In the genomic region with DNA sequence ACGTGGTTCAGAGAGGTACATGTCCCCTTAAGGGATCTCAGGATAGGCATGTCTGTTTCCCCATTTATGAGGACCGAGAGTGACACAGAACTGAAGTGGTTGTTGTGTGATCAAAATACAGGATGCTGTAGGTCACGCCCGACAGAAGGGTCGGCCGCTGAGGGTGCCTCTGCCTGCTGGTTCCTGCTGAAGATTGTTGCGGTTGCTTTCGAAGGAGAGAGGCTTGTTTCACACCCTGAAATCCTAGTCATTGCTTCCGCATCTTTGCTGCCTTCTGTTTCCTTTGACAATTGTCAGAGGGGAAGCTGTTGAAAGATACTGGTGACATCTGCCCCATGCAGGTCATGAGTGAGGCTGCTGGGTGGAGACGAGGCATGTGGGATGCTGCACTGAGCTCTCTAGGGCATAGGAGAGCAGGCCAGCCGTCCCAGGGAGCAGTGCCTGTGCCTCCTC, we compare ENCODE assay signal across 9 cellular contexts. TPM values are rescaled to one million over a fixed set of nuclear protein-coding genes. Genes with fewer than 3 reads are reported as not detected.
DNase-seq lines count a peak whose midpoint lies in the region; ATAC-seq lines count a peak whose summit lies in the region.
"Had no signal": no experiment of that assay in that cellular context is flagged by ENCODE, and none has a peak within 500 bp of the region (broad histone marks: within the 10 kb centered on the region; RNA-seq: fewer than 3 reads in every experiment).

No MANE protein-coding gene starts in this region.

- peak in 2 of 3 donors; percentile 67 to 92 for DNase-seq in CD4-positive, CD25-positive, alpha-beta regulatory T cell
- DNase-seq in T-helper 2 cell (peak in 4 of 5 experiments; percentile 33 to 97 (median 58)), NCI-H774 (lab: John Stamatoyannopoulos, UW) (no peak), DMS114 treated with DMSO at 0.1 percent for 48 hours (lab: John Stamatoyannopoulos, UW; ENCODE audit: unreplicated experiment) (no peak), putamen (ENCODE audit: low spot score) (no peak)
- peak; percentile 41 to 71 for DNase-seq in central memory CD8-positive, alpha-beta T cell (ENCODE audit: low spot score in 2 of 2)
- peak; percentile 77 for DNase-seq in stimulated activated CD4-positive, alpha-beta T cell treated with anti-CD3 and anti-CD28 coated beads, Interleukin-1b, Interleukin-23, amount 100 ng/mL, for 48 hours
- DNase-seq: DND-41 had no signal

- peaks cover 25 to 81% (median 47%) of the 10 kb centered on the region in 4 donors for H3K4me1 Mint-ChIP-seq in CD4-positive, CD25-positive, alpha-beta regulatory T cell
- peaks cover 75% of the 10 kb centered on the region for H3K4me1 Mint-ChIP-seq in central memory CD8-positive, alpha-beta T cell

- H3K27me3 Mint-ChIP-seq in CD4-positive, CD25-positive, alpha-beta regulatory T cell: no peaks in the 10 kb centered on the region
- H3K27me3 Mint-ChIP-seq in central memory CD8-positive, alpha-beta T cell: no peaks in the 10 kb centered on the region

- peak overlapping the region; percentile 64 for H3K27ac ChIP-seq in CD4-positive, CD25-positive, alpha-beta regulatory T cell (ENCODE audit: insufficient read depth, low read length, poor library complexity, severe bottlenecking)

- peak overlapping the region; percentile 40 for H3K4me3 ChIP-seq in CD4-positive, CD25-positive, alpha-beta regulatory T cell (ENCODE audit: low read depth, low read length)

- no peaks in the 10 kb centered on the region for H3K9me3 ChIP-seq in CD4-positive, CD25-positive, alpha-beta regulatory T cell (ENCODE audit: control insufficient read depth in 2 of 2, low read length in 2 of 2)

- peak; percentile 62 to 63 for ATAC-seq in CD4-positive, CD25-positive, alpha-beta regulatory T cell (ENCODE audit: low read depth in 2 of 2)
- ATAC-seq in HG02678 (IDR thresholded peaks at IDR 0.05; ENCODE audit: unreplicated experiment): peak; percentile 45
- peak; percentile 77 for ATAC-seq in central memory CD8-positive, alpha-beta T cell (replicated peaks; ENCODE audit: extremely low read depth, poor library complexity, severe bottlenecking)

- peak overlapping the region; percentile 22 to 92 (median 91) for H3K27ac Mint-ChIP-seq in CD4-positive, CD25-positive, alpha-beta regulatory T cell
- peak overlapping the region; percentile 73 for H3K27ac Mint-ChIP-seq in central memory CD8-positive, alpha-beta T cell (ENCODE audit: low read depth)

- H3K36me3 Mint-ChIP-seq in CD4-positive, CD25-positive, alpha-beta regulatory T cell: peaks cover 19% of the 10 kb centered on the region
- peaks cover 23% of the 10 kb centered on the region for H3K36me3 Mint-ChIP-seq in central memory CD8-positive, alpha-beta T cell (ENCODE audit: insufficient read depth)

- H3K9me3 Mint-ChIP-seq in CD4-positive, CD25-positive, alpha-beta regulatory T cell: peaks cover 0 to 2% (median 0%) of the 10 kb centered on the region in 7 donors
- H3K9me3 Mint-ChIP-seq in central memory CD8-positive, alpha-beta T cell: no peaks in the 10 kb centered on the region

- H3K4me1 ChIP-seq in CD4-positive, CD25-positive, alpha-beta regulatory T cell (ENCODE audit: control insufficient read depth, insufficient read depth, low read length, poor library complexity, severe bottlenecking): peaks cover 43% of the 10 kb centered on the region

- no peaks in the 10 kb centered on the region for H3K27me3 ChIP-seq in CD4-positive, CD25-positive, alpha-beta regulatory T cell (ENCODE audit: control insufficient read depth, insufficient read depth, low read length)

- peak overlapping the region; percentile 73 to 95 (median 80) for H3K4me3 Mint-ChIP-seq in CD4-positive, CD25-positive, alpha-beta regulatory T cell
- peak overlapping the region; percentile 64 for H3K4me3 Mint-ChIP-seq in central memory CD8-positive, alpha-beta T cell

- H3K36me3 ChIP-seq in CD4-positive, CD25-positive, alpha-beta regulatory T cell (ENCODE audit: control insufficient read depth, insufficient read depth, low read length): no peaks in the 10 kb centered on the region

RNA-seq across cellular contexts. Expression of a gene that starts 3.8 kb away (rescaled TPM):
- 35.4 TPM for total RNA-seq in CD4-positive, CD25-positive, alpha-beta regulatory T cell
- 10 to 100 TPM; 16.2 to 22.0 (median 17.7) TPM for polyA plus RNA-seq in CD4-positive, CD25-positive, alpha-beta regulatory T cell

RNA-seq across cellular contexts. Expression of a gene that starts 31.5 kb away (rescaled TPM):
- 177 TPM for total RNA-seq in CD4-positive, CD25-positive, alpha-beta regulatory T cell
- 100 to 1,000 TPM; 373 to 453 (median 405) TPM for polyA plus RNA-seq in CD4-positive, CD25-positive, alpha-beta regulatory T cell

RNA-seq across cellular contexts. Expression of a gene that starts 42.9 kb away (rescaled TPM):
- total RNA-seq in CD4-positive, CD25-positive, alpha-beta regulatory T cell: 85.5 TPM
- 100 to 1,000 TPM in 2 of 4 donors, 10 to 100 TPM in 2; 75.6 to 159 (median 104) TPM for polyA plus RNA-seq in CD4-positive, CD25-positive, alpha-beta regulatory T cell

Comparison
In these comparisons a context has a peak if more than half of its experiments do, and no peak if none do; other contexts are left out.
1. DNase-seq: peak in CD4-positive, CD25-positive, alpha-beta regulatory T cell (2 of 3), T-helper 2 cell (4 of 5), central memory CD8-positive, alpha-beta T cell (2 of 2) and stimulated activated CD4-positive, alpha-beta T cell treated with anti-CD3 and anti-CD28 coated beads, Interleukin-1b, Interleukin-23, amount 100 ng/mL, for 48 hours (single experiment); none in NCI-H774 (single experiment), DMS114 treated with DMSO at 0.1 percent for 48 hours (single experiment) and putamen (single experiment).
2. Peak in every context shown above with its lines, with median percentiles within 50 percentile points of each other: ATAC-seq.